In the genomic region with DNA sequence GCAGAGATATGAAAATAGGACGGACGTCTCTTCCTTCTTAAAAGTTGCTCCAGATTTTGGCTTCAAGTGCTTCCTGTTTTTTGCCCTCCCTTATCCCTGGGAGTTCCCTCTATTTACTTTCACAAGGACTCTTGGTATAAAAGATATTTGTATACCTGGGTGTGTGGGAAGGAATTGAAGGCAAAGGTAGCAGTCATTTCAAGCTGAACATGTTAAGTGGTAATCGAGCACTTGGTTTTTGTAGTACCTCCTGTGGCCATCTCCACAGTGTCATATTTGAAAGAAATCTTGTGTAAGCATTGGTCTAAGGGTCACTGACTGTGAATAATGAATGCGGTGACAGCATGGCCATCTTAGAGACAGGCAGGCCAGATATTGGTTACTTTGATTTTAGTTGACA, we compare ENCODE assay signal across 13 cellular contexts.
"Had no signal": no experiment of that assay in that cellular context is flagged by ENCODE, and none has a peak within 500 bp of the region (broad histone marks: within the 10 kb centered on the region; RNA-seq: fewer than 3 reads in every experiment).

No MANE protein-coding gene starts in this region.

- DNase-seq: activated CD4-positive, alpha-beta T cell treated with anti-CD3 and anti-CD28 coated beads, Interleukin-2, amount 10 ng/mL, durations not matched to agents 7 days and 5 days; activated CD8-positive, alpha-beta T cell treated with anti-CD3 and anti-CD28 coated beads, Interleukin-2, amount 10 ng/mL, durations not matched to agents 7 days and 5 days; activated naive CD4-positive, alpha-beta T cell treated with anti-CD3 and anti-CD28 coated beads for 36 hours; activated T-cell treated with anti-CD3 and anti-CD28 coated beads, Interleukin-2, amount 50 U/mL, for 24 hours; body of pancreas; effector memory CD8-positive, alpha-beta T cell; immature natural killer cell; nucleus accumbens; right cardiac atrium; T-helper 1 cell; T1000; upper lobe of left lung had no signal

- H3K36me3 ChIP-seq: upper lobe of left lung had no signal

- H3K27me3 ChIP-seq: body of pancreas, upper lobe of left lung had no signal

- H3K9me3 ChIP-seq: body of pancreas, upper lobe of left lung had no signal

- H3K27ac ChIP-seq: body of pancreas, skin epidermis had no signal

- H3K4me3 ChIP-seq: body of pancreas, skin epidermis, upper lobe of left lung had no signal

- ATAC-seq: activated CD8-positive, alpha-beta T cell treated with anti-CD3 and anti-CD28 coated beads, Interleukin-2, amount 10 ng/mL, durations not matched to agents 7 days and 5 days; body of pancreas; effector memory CD8-positive, alpha-beta T cell; right cardiac atrium had no signal
